Comparison of ENCODE assay signal across 14 cellular contexts in the genomic region with DNA sequence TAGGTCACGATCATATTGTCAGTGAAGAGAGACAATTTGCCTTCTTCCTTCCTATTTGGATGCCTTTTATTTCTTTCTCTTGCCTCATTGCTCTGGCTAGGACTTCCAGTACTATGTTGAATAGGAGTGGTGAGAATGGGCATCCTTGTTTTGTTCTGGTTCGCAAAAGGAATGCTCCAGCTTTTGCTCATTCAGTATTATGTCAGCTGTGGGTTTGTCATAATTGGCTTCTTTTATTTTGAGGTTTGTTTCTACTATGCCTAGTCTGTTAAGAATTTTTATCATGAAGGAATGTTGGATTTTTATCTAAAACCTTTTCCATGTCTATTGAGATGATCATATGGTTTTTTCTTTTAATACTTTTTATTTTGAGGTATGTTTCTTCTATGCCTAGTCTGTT.
DNase-seq lines count a peak whose midpoint lies in the region; ATAC-seq, FAIRE-seq and TF ChIP-seq lines count a peak whose summit lies in the region.
"Had no signal": no experiment of that assay in that cellular context is flagged by ENCODE, and none has a peak within 500 bp of the region (broad histone marks: within the 10 kb centered on the region; RNA-seq: fewer than 3 reads in every experiment).

No MANE protein-coding gene starts in this region.

- H3K4me3 ChIP-seq in GM23248 (no peak overlapping the region), astrocyte (ENCODE audit: insufficient read depth, low read depth, low read length) (no peak overlapping the region)
- H3K4me3 ChIP-seq: BLaER1 treated with 17β-estradiol and CSF1 and Interleukin-3, amounts not matched to agents 10 nM and 100 nM; GM12878 had no signal

- H3K4me1 ChIP-seq in GM23248 (ENCODE audit: insufficient read depth) (no peaks in the 10 kb centered on the region), astrocyte (ENCODE audit: insufficient read depth, low read length) (no peaks in the 10 kb centered on the region), H9 (ENCODE audit: insufficient read depth, low read length) (no peaks in the 10 kb centered on the region)
- H3K4me1 ChIP-seq: BLaER1 treated with 17β-estradiol and CSF1 and Interleukin-3, amounts not matched to agents 10 nM and 100 nM had no signal

- no peak overlapping the region for H2BK20ac ChIP-seq in H9 (ENCODE audit: low read depth, low read length, poor library complexity, severe bottlenecking)

- H2BK5ac ChIP-seq in H9 (ENCODE audit: insufficient read length, low read length) = no peak overlapping the region

- in situ Hi-C loops in GM23248 (cut with MboI) = no loop called here

- H4K20me1 ChIP-seq in GM23248 (ENCODE audit: insufficient read depth) = no peaks in the 10 kb centered on the region
- no peaks in the 10 kb centered on the region for H4K20me1 ChIP-seq in astrocyte (ENCODE audit: insufficient read depth, low read length)
- H4K20me1 ChIP-seq in H9 (ENCODE audit: control insufficient read depth, insufficient read depth, insufficient read length) = no peaks in the 10 kb centered on the region
- H4K20me1 ChIP-seq: BLaER1 treated with 17β-estradiol and CSF1 and Interleukin-3, amounts not matched to agents 10 nM and 100 nM had no signal

- H2BK12ac ChIP-seq in H9 (ENCODE audit: insufficient read length, low read depth, low read length) = no peak overlapping the region

- no peaks in the 10 kb centered on the region for H3F3A ChIP-seq in GM23248 (ENCODE audit: insufficient read depth)

- no peak overlapping the region for H3T11ph ChIP-seq in H9 (ENCODE audit: low read length)

- no peak overlapping the region for H2AFZ ChIP-seq in GM23248
- H2AFZ ChIP-seq in astrocyte (ENCODE audit: low read depth, low read length) = no peak overlapping the region
- no peak overlapping the region for H2AFZ ChIP-seq in H9 (ENCODE audit: low read length)

- no peak for FAIRE-seq in astrocyte (lab: Jason Lieb, UNC)
- FAIRE-seq in GM19239 (lab: Jason Lieb, UNC) = no peak
- FAIRE-seq: GM12878 had no signal

- H3K18ac ChIP-seq in H9 (ENCODE audit: insufficient read length, low read depth, low read length) = no peak overlapping the region

- no peak overlapping the region for H3K23ac ChIP-seq in H9 (ENCODE audit: insufficient read length, low read depth, low read length)

- no peak for ATAC-seq in left lobe of liver
- ATAC-seq: GM12878 had no signal

- H3K27ac ChIP-seq in GM23248 = no peak overlapping the region
- peak overlapping the region; percentile 12 for H3K27ac ChIP-seq in astrocyte (ENCODE audit: low read depth, low read length)
- no peak overlapping the region for H3K27ac ChIP-seq in H9 (ENCODE audit: insufficient read length, low read depth, low read length)
- H3K27ac ChIP-seq: BLaER1 treated with 17β-estradiol and CSF1 and Interleukin-3, amounts not matched to agents 10 nM and 100 nM had no signal

- H2BK120ac ChIP-seq in H9 (ENCODE audit: low read depth, low read length, poor library complexity, severe bottlenecking) = no peak overlapping the region

- peaks cover 6% of the 10 kb centered on the region for H3K9me3 Mint-ChIP-seq in astrocyte (ENCODE audit: unreplicated experiment)
- H3K9me3 Mint-ChIP-seq in H9 = peaks cover 0 to 4% of the 10 kb centered on the region in 2 experiments; a peak in 2 of 5 replicates

- no peak overlapping the region for H3K14ac ChIP-seq in H9 (ENCODE audit: insufficient read depth, low read length)

- H3K56ac ChIP-seq in H9 (ENCODE audit: insufficient read length, low read depth, low read length) = no peak overlapping the region

- no peak overlapping the region for H2AK5ac ChIP-seq in H9 (ENCODE audit: insufficient read length, low read length)

- no peaks in the 10 kb centered on the region for H3K79me1 ChIP-seq in H9 (ENCODE audit: insufficient read depth, low read depth, low read length, poor library complexity, severe bottlenecking)

- no peak overlapping the region for H4K8ac ChIP-seq in H9 (replicated peaks; ENCODE audit: insufficient read length, low read depth, low read length)

- H3K4me2 ChIP-seq in GM23248 (ENCODE audit: unreplicated experiment) (no peak overlapping the region), astrocyte (ENCODE audit: low read length) (no peak overlapping the region), H9 (ENCODE audit: insufficient read depth, insufficient read length, low read length) (no peak overlapping the region)
- H3K4me2 ChIP-seq: BLaER1 treated with 17β-estradiol and CSF1 and Interleukin-3, amounts not matched to agents 10 nM and 100 nM had no signal

- H3K27ac Mint-ChIP-seq in astrocyte (ENCODE audit: unreplicated experiment) (no peak overlapping the region), H9 (no peak overlapping the region)
- H3K27ac Mint-ChIP-seq: CD4-positive, CD25-positive, alpha-beta regulatory T cell; IgD-negative memory B cell had no signal

- H3K4me3 Mint-ChIP-seq in astrocyte (ENCODE audit: unreplicated experiment) (no peak overlapping the region), H9 (no peak overlapping the region)
- H3K4me3 Mint-ChIP-seq: CD4-positive, CD25-positive, alpha-beta regulatory T cell; IgD-negative memory B cell had no signal

- TF ChIP-seq CTCF in astrocyte (IDR thresholded peaks at IDR 0.05; ENCODE audit: insufficient read depth, low read depth, low read length) (no peak), H9 (conservative IDR thresholded peaks at IDR 0.05) (no peak)

- H3K9ac ChIP-seq in GM23248 (no peak overlapping the region), astrocyte (ENCODE audit: low read length) (no peak overlapping the region), H9 (ENCODE audit: extremely low read depth, insufficient read length, low read length) (no peak overlapping the region)
- H3K9ac ChIP-seq: BLaER1 treated with 17β-estradiol and CSF1 and Interleukin-3, amounts not matched to agents 10 nM and 100 nM had no signal

- peak; percentile 35 for DNase-seq in GM23248
- peak; percentile 44 for DNase-seq in astrocyte (ENCODE audit: low read depth)
- DNase-seq in dedifferentiated amniotic fluid mesenchymal stem cell (ENCODE audit: extremely low spot score) = peak; percentile 49
- peak; percentile 40 for DNase-seq in iris pigment epithelial cell (ENCODE audit: low read depth)
- no peak for DNase-seq in GM19239 (ENCODE audit: insufficient read length, low spot score)
- DNase-seq in H9 = no peak
- DNase-seq in left lobe of liver (ENCODE audit: low spot score) = no peak
- no peak for DNase-seq in HT-29 (ENCODE audit: low spot score)
- DNase-seq: 8988T; CD4-positive, CD25-positive, alpha-beta regulatory T cell; H7 had no signal

- H3K27me3 ChIP-seq in GM23248 (replicated peaks; ENCODE audit: insufficient read depth) (no peaks in the 10 kb centered on the region), astrocyte (ENCODE audit: insufficient read depth, low read length) (no peaks in the 10 kb centered on the region), H9 (ENCODE audit: insufficient read depth, low read length) (no peaks in the 10 kb centered on the region)
- H3K27me3 ChIP-seq: BLaER1 treated with 17β-estradiol and CSF1 and Interleukin-3, amounts not matched to agents 10 nM and 100 nM had no signal

- no peaks in the 10 kb centered on the region for H3K4me1 Mint-ChIP-seq in astrocyte (ENCODE audit: low read depth, unreplicated experiment)
- H3K4me1 Mint-ChIP-seq in H9 = 0 out of 4 replicates have a peak, but pooled peaks cover 0 to 3% of the 10 kb centered on the region in 2 experiments
- H3K4me1 Mint-ChIP-seq: CD4-positive, CD25-positive, alpha-beta regulatory T cell; IgD-negative memory B cell had no signal

- H3K36me3 ChIP-seq in GM23248 (ENCODE audit: low read depth) (no peaks in the 10 kb centered on the region), astrocyte (ENCODE audit: insufficient read depth, low read length) (no peaks in the 10 kb centered on the region)
- H3K36me3 ChIP-seq: BLaER1 treated with 17β-estradiol and CSF1 and Interleukin-3, amounts not matched to agents 10 nM and 100 nM had no signal

- H3K9me3 ChIP-seq in GM23248 (ENCODE audit: low read depth) (no peaks in the 10 kb centered on the region), astrocyte (ENCODE audit: insufficient read depth, low read depth, low read length) (no peaks in the 10 kb centered on the region), H9 (ENCODE audit: control insufficient read depth, low read depth, low read length) (no peaks in the 10 kb centered on the region)

- H3K27me3 Mint-ChIP-seq in astrocyte (ENCODE audit: low read depth, unreplicated experiment) (no peaks in the 10 kb centered on the region), H9 (ENCODE audit: low read depth) (no peaks in the 10 kb centered on the region; the same call in 1 of the 2 replicates)
- H3K27me3 Mint-ChIP-seq: CD4-positive, CD25-positive, alpha-beta regulatory T cell; IgD-negative memory B cell had no signal

- no peaks in the 10 kb centered on the region for H3K36me3 Mint-ChIP-seq in astrocyte (ENCODE audit: low read depth, unreplicated experiment)
- H3K36me3 Mint-ChIP-seq in H9 (ENCODE audit: insufficient read depth in 1 of 3, low read depth in 3 of 3) = peaks cover 0 to 3% (median 0%) of the 10 kb centered on the region in 3 experiments; a peak in 3 of 7 replicates
- H3K36me3 Mint-ChIP-seq: CD4-positive, CD25-positive, alpha-beta regulatory T cell; IgD-negative memory B cell had no signal

- H3K23me2 ChIP-seq in H9 (ENCODE audit: insufficient read length, low read depth, low read length, poor library complexity, severe bottlenecking) = no peaks in the 10 kb centered on the region

- WGBS in GM23248 (ENCODE audit: low coverage in 1 of 2, low lambda C conversion rate in 2 of 2, missing lambda C conversion rate in 2 of 2), 2 experiments = 25 to 27% methylated on average over 2 of the region's 2 CpGs
- no CpG with 5 or more reads among the region's 2 CpGs for WGBS in H9 (ENCODE audit: extremely low coverage, insufficient read length, low lambda C conversion rate)

- no peak overlapping the region for H4K5ac ChIP-seq in H9 (ENCODE audit: insufficient read length, low read depth, low read length)

- H3K9me2 ChIP-seq in GM23248 (ENCODE audit: insufficient read depth) = no peaks in the 10 kb centered on the region

- no peak overlapping the region for H3K4ac ChIP-seq in H9 (ENCODE audit: low read depth, low read length)

- no peak overlapping the region for H2BK15ac ChIP-seq in H9 (ENCODE audit: low read depth, low read length)

- H3K79me2 ChIP-seq in GM23248 (ENCODE audit: insufficient read depth) = no peaks in the 10 kb centered on the region
- no peaks in the 10 kb centered on the region for H3K79me2 ChIP-seq in astrocyte (ENCODE audit: insufficient read depth, low read length)
- H3K79me2 ChIP-seq in H9 (ENCODE audit: insufficient read depth, low read length) = no peaks in the 10 kb centered on the region

- H4K91ac ChIP-seq in H9 (ENCODE audit: insufficient read length, low read depth, low read length) = no peak overlapping the region

Comparison
In these comparisons a context has a peak if more than half of its experiments do, and no peak if none do; other contexts are left out.
1. DNase-seq: peak in GM23248 (single experiment), astrocyte (single experiment), dedifferentiated amniotic fluid mesenchymal stem cell (single experiment) and iris pigment epithelial cell (single experiment); none in GM19239 (single experiment), H9 (single experiment), left lobe of liver (single experiment) and HT-29 (single experiment).